8 cellular contexts compared by ENCODE assay signal in genomic region chr9:136267261-136268111, GRCh38. TPM values are rescaled to one million over a fixed set of nuclear protein-coding genes. Genes with fewer than 3 reads are reported as not detected.
DNase-seq lines count a peak whose midpoint lies in the region; ATAC-seq and TF ChIP-seq lines count a peak whose summit lies in the region.

No MANE protein-coding gene starts in this region.

- WGBS in right lobe of liver (ENCODE audit: insufficient coverage, low coverage, low lambda C conversion rate, missing lambda C conversion rate) = 10% methylated on average over 23 of the region's 60 CpGs

- no peaks in the 10 kb centered on the region for H3K9me3 ChIP-seq in right lobe of liver

- intact Hi-C loops in dendritic cell treated with granulocyte-macrophage colony-stimulating factor and Interleukin-4, amounts not matched to agents 40 ng/mL and 50 ng/mL, for 4 days (cut with micrococcal nuclease) = loop anchor here (1.0 kb wide), 1 partner anchor 22 kb away; the partner anchor contains the start of gene QSOX2
- intact Hi-C loops in right lobe of liver (cut with DNase I) = no loop called here

- peaks cover 24% of the 10 kb centered on the region for H3K4me1 Mint-ChIP-seq in dendritic cell treated with granulocyte-macrophage colony-stimulating factor and Interleukin-4, amounts not matched to agents 40 ng/mL and 50 ng/mL, for 4 days (ENCODE audit: low read depth)

- TF ChIP-seq POLR2A in right lobe of liver (IDR thresholded peaks at IDR 0.05) = no peak

- peak overlapping the region; percentile 76 for H3K4me3 Mint-ChIP-seq in dendritic cell treated with granulocyte-macrophage colony-stimulating factor and Interleukin-4, amounts not matched to agents 40 ng/mL and 50 ng/mL, for 4 days

- no peak overlapping the region for H3K27ac ChIP-seq in right lobe of liver

- DNase-seq in GM04504 (ENCODE audit: low read depth) (peak; percentile 50), NCI-H2029 treated with DMSO at 0.1 percent for 48 hours (lab: John Stamatoyannopoulos, UW) (peak; percentile 31), right lobe of liver (peak; percentile 82 to 89 (median 88)), NCI-H510A (lab: John Stamatoyannopoulos, UW) (no peak)
- DNase-seq in activated CD4-positive, alpha-beta T cell treated with anti-CD3 and anti-CD28 coated beads, Interleukin-2, amount 50 U/mL, for 1 hour = peak; percentile 83
- peak; percentile 82 for DNase-seq in stimulated activated CD4-positive, alpha-beta T cell treated with anti-CD3 and anti-CD28 coated beads, Interleukin-4, amount 100 ng/mL, for 1 hour

- H3K27ac Mint-ChIP-seq in dendritic cell treated with granulocyte-macrophage colony-stimulating factor and Interleukin-4, amounts not matched to agents 40 ng/mL and 50 ng/mL, for 4 days = peak overlapping the region; percentile 80

- no peaks in the 10 kb centered on the region for H3K27me3 ChIP-seq in right lobe of liver

- peak in 2 of 4 donors; percentile 37 to 47 for TF ChIP-seq CTCF in right lobe of liver (IDR thresholded peaks at IDR 0.05)

- H3K9me3 Mint-ChIP-seq in dendritic cell treated with granulocyte-macrophage colony-stimulating factor and Interleukin-4, amounts not matched to agents 40 ng/mL and 50 ng/mL, for 4 days = no peaks in the 10 kb centered on the region

- H3K27me3 Mint-ChIP-seq in dendritic cell treated with granulocyte-macrophage colony-stimulating factor and Interleukin-4, amounts not matched to agents 40 ng/mL and 50 ng/mL, for 4 days = peaks cover 27% of the 10 kb centered on the region

- no peaks in the 10 kb centered on the region for H3K36me3 Mint-ChIP-seq in dendritic cell treated with granulocyte-macrophage colony-stimulating factor and Interleukin-4, amounts not matched to agents 40 ng/mL and 50 ng/mL, for 4 days (ENCODE audit: low read depth)

- peak overlapping the region; percentile 30 to 56 (median 39) for H3K4me3 ChIP-seq in right lobe of liver

- H3K4me1 ChIP-seq in right lobe of liver = peaks cover 0 to 6% (median 0%) of the 10 kb centered on the region in 4 donors

- no peaks in the 10 kb centered on the region for H3K36me3 ChIP-seq in right lobe of liver

- ATAC-seq in HG02588 (IDR thresholded peaks at IDR 0.05; ENCODE audit: unreplicated experiment) = peak; percentile 64
- ATAC-seq in right lobe of liver = peak; percentile 94 to 99 (median 97)

RNA-seq across cellular contexts. Expression of gene QSOX2, which starts 21.9 kb away (rescaled TPM):
- 1 to 10 TPM; 2.9 to 8.7 (median 6.4) TPM for total RNA-seq in right lobe of liver

RNA-seq across cellular contexts. Expression of gene CCDC187, which starts 36.4 kb away (rescaled TPM):
- total RNA-seq in right lobe of liver = under 1 TPM in 3 of 6 experiments, not detected in 3; 0.09 to 0.80 (median 0.62) TPM

RNA-seq across cellular contexts. Expression of gene GPSM1, which starts 59.9 kb away (rescaled TPM):
- total RNA-seq in right lobe of liver = 1 to 10 TPM; 1.3 to 4.8 (median 4.1) TPM
